In genomic region chr13:58687130-58687529, GRCh38 we compare ENCODE assay signal across 22 cellular contexts.
A peak's percentile ranks its signal among the peaks of the same experiment; 100 is the strongest.
DNase-seq lines count a peak whose midpoint lies in the region; ATAC-seq and TF ChIP-seq lines count a peak whose summit lies in the region.
"Had no signal": no experiment of that assay in that cellular context is flagged by ENCODE, and none has a peak within 500 bp of the region (broad histone marks: within the 10 kb centered on the region; RNA-seq: fewer than 3 reads in every experiment).

No MANE protein-coding gene starts in this region.

- intact Hi-C loops in ascending aorta (cut with DNase I), result no loop called here

- no peaks in the 10 kb centered on the region for H3K9me2 ChIP-seq in SK-N-SH
- no peaks in the 10 kb centered on the region for H3K9me2 ChIP-seq in neural cell (ENCODE audit: insufficient read depth, low read length)

- POLR2A ChIA-PET in SK-N-SH (lab: Yijun Ruan, JAX), result no interaction called here

- DNase-seq in SK-N-SH, result peak; percentile 9
- no peak for DNase-seq in ascending aorta (ENCODE audit: low spot score in 2 of 2)
- DNase-seq in NOMO-1 treated with dmso at 0.1 percent for 144 hours (lab: John Stamatoyannopoulos, UW; ENCODE audit: unreplicated experiment), result no peak
- DNase-seq: 8988T; ACHN; BE2C; C1 segment of cervical spinal cord; CD4-positive, alpha-beta memory T cell; CD4-positive, CD25-positive, alpha-beta regulatory T cell; CD8-positive, alpha-beta memory T cell; COR-L47; DMS 273 treated with DMSO at 0.1 percent for 48 hours; DMS153; DMS53; DMS79; DND-41; EL; GDM1 had no signal

- TF ChIP-seq CTCF in SK-N-SH (IDR thresholded peaks at IDR 0.05) (no peak), neural cell (IDR thresholded peaks at IDR 0.05; ENCODE audit: poor library complexity, severe bottlenecking) (no peak), ascending aorta (IDR thresholded peaks at IDR 0.05) (no peak)

- CTCF ChIA-PET in SK-N-SH (lab: Yijun Ruan, JAX), result no interaction called here

- TF ChIP-seq EP300 in SK-N-SH (IDR thresholded peaks at IDR 0.05; ENCODE audit: borderline replicate concordance in 1 of 2, low read depth in 1 of 2, low read length in 1 of 2) (no peak), neural cell (conservative IDR thresholded peaks at IDR 0.05; ENCODE audit: poor library complexity, severe bottlenecking) (peak; percentile 58)

- ATAC-seq in SK-N-SH treated with all-trans-retinoic acid at 6 μM for 48 hours, result no peak
- ATAC-seq: GM12878 had no signal

- no peak for TF ChIP-seq RAD21 in SK-N-SH (IDR thresholded peaks at IDR 0.05; ENCODE audit: low read length)
- TF ChIP-seq RAD21 in neural cell (conservative IDR thresholded peaks at IDR 0.05), result no peak

- H3K9ac ChIP-seq in SK-N-SH (no peak overlapping the region), neural cell (ENCODE audit: low read length) (no peak overlapping the region)
- H3K9ac ChIP-seq: BLaER1 had no signal

- H3K27ac ChIP-seq in SK-N-SH (ENCODE audit: low read depth in 2 of 2, low read length in 1 of 2) (no peak overlapping the region), neural cell (ENCODE audit: low read length) (peak overlapping the region; percentile 12), ascending aorta (no peak overlapping the region)
- H3K27ac ChIP-seq: BLaER1 had no signal

- H4K20me1 ChIP-seq in SK-N-SH (ENCODE audit: insufficient read depth) (no peaks in the 10 kb centered on the region), neural cell (ENCODE audit: insufficient read depth) (no peaks in the 10 kb centered on the region)
- H4K20me1 ChIP-seq: BLaER1 had no signal

- no peaks in the 10 kb centered on the region for H3K79me2 ChIP-seq in SK-N-SH (ENCODE audit: insufficient read depth)
- H3K79me2 ChIP-seq in neural cell (replicated peaks; ENCODE audit: insufficient read depth, low read length), result no peaks in the 10 kb centered on the region

- no peaks in the 10 kb centered on the region for H3K4me1 ChIP-seq in SK-N-SH (ENCODE audit: control insufficient read depth in 1 of 2, insufficient read depth in 2 of 2, low read depth in 1 of 2, low read length in 1 of 2)
- no peaks in the 10 kb centered on the region for H3K4me1 ChIP-seq in ascending aorta
- H3K4me1 ChIP-seq: BE2C, BLaER1 had no signal

- H3K4me2 ChIP-seq in SK-N-SH (no peak overlapping the region), neural cell (ENCODE audit: low read length) (peak overlapping the region; percentile 28)
- H3K4me2 ChIP-seq: BLaER1 had no signal

- H3K27me3 ChIP-seq in SK-N-SH (ENCODE audit: insufficient read depth) (no peaks in the 10 kb centered on the region), neural cell (ENCODE audit: insufficient read depth, low read depth, low read length) (no peaks in the 10 kb centered on the region), ascending aorta (no peaks in the 10 kb centered on the region)
- H3K27me3 ChIP-seq: BE2C, BLaER1 had no signal

- WGBS in SK-N-SH (ENCODE audit: low lambda C conversion rate), result 19% methylated on average over 2 of the region's 2 CpGs

- no peaks in the 10 kb centered on the region for H3K36me3 ChIP-seq in SK-N-SH (replicated peaks in 1 of 2; ENCODE audit: control insufficient read depth in 1 of 2, insufficient read depth in 2 of 2, low read length in 1 of 2)
- H3K36me3 ChIP-seq in neural cell (ENCODE audit: insufficient read depth, low read length), result no peaks in the 10 kb centered on the region
- H3K36me3 ChIP-seq in ascending aorta, result no peaks in the 10 kb centered on the region
- H3K36me3 ChIP-seq: BLaER1 had no signal

- H2AFZ ChIP-seq in SK-N-SH (ENCODE audit: low read depth) (no peak overlapping the region), neural cell (ENCODE audit: low read depth, low read length) (no peak overlapping the region)

- H3K4me3 ChIP-seq in SK-N-SH (ENCODE audit: low read depth in 2 of 2, low read length in 1 of 2) (no peak overlapping the region), neural cell (ENCODE audit: low read length) (peak overlapping the region; percentile 9), ascending aorta (no peak overlapping the region)
- H3K4me3 ChIP-seq: BLaER1, GM12878 had no signal

- H3K9me3 ChIP-seq in SK-N-SH, result no peaks in the 10 kb centered on the region
- no peaks in the 10 kb centered on the region for H3K9me3 ChIP-seq in neural cell (ENCODE audit: low read length)
- H3K9me3 ChIP-seq in ascending aorta, result no peaks in the 10 kb centered on the region
- H3K9me3 ChIP-seq: BLaER1 had no signal

- H3F3A ChIP-seq in SK-N-SH (replicated peaks; ENCODE audit: insufficient read depth) (no peaks in the 10 kb centered on the region), neural cell (ENCODE audit: insufficient read depth, low read length, poor library complexity, severe bottlenecking) (no peaks in the 10 kb centered on the region)

TF ChIP-seq in SK-N-SH, 30 proteins besides CTCF, POLR2A, EP300 and RAD21:
- TF ChIP-seq GATA2 (CRISPR knock-in tag; IDR thresholded peaks at IDR 0.05) (peak; percentile 34; the same call in 1 of the 2 replicates), MEF2A (IDR thresholded peaks at IDR 0.05; ENCODE audit: borderline replicate concordance, low read depth) (no peak)

TF ChIP-seq in SK-N-SH treated with all-trans-retinoic acid at 6 μM for 48 hours, 23 proteins besides CTCF, POLR2A, EP300 and RAD21:
- TF ChIP-seq ZNF8 (CRISPR knock-in tag; IDR thresholded peaks at IDR 0.05) (no peak), CSRNP3 (CRISPR knock-in tag; IDR thresholded peaks at IDR 0.05) (no peak), ZNF70 (CRISPR knock-in tag; IDR thresholded peaks at IDR 0.05) (no peak), GLIS3 (CRISPR knock-in tag; IDR thresholded peaks at IDR 0.05) (no peak), PATZ1 (CRISPR knock-in tag; IDR thresholded peaks at IDR 0.05; ENCODE audit: borderline replicate concordance) (no peak)

TF ChIP-seq in neural cell, 6 proteins besides CTCF, POLR2A, EP300 and RAD21:
- TF ChIP-seq REST (IDR thresholded peaks at IDR 0.05; ENCODE audit: borderline replicate concordance) (peak; percentile 71), EZH2 (IDR thresholded peaks at IDR 0.05; ENCODE audit: borderline replicate concordance, insufficient read depth, low read length, poor library complexity, severe bottlenecking) (no peak), MXI1 (conservative IDR thresholded peaks at IDR 0.05; ENCODE audit: poor library complexity, severe bottlenecking) (no peak), POLR2AphosphoS5 (IDR thresholded peaks at IDR 0.05) (peak; percentile 60), SMC3 (conservative IDR thresholded peaks at IDR 0.05; ENCODE audit: poor library complexity) (no peak)
TF ChIP-seq in neural cell: peak in this region for 2.
